21 cellular contexts compared by ENCODE assay signal in genomic region chr19:37994823-37995130, GRCh38.
"Had no signal": no experiment of that assay in that cellular context is flagged by ENCODE, and none has a peak within 500 bp of the region (broad histone marks: within the 10 kb centered on the region; RNA-seq: fewer than 3 reads in every experiment).

No MANE protein-coding gene starts in this region.

- H3K9me3 Mint-ChIP-seq: natural killer cell treated with Interleukin-12 subunit alpha and Interleukin-12 subunit beta and Interleukin-15 and Interleukin-18, amount 100 ng/mL, for 72 hours; neural progenitor cell; stimulated activated naive B cell treated with anti-CD40 and anti-IgM and Interleukin-4, amounts not matched to agents 10 μg/mL and 1 μg/mL and 100 μg/mL, for 72 hours; stimulated activated naive CD8-positive, alpha-beta T cell treated with anti-CD3 and anti-CD28 coated beads, Interleukin-15, amount 100 ng/mL, for 72 hours had no signal

- ATAC-seq: gastroesophageal sphincter; stimulated activated naive B cell treated with anti-CD40 and anti-IgM and Interleukin-4, amounts not matched to agents 10 μg/mL and 1 μg/mL and 100 μg/mL, for 72 hours; stimulated activated naive CD8-positive, alpha-beta T cell treated with anti-CD3 and anti-CD28 coated beads, Interleukin-15, amount 100 ng/mL, for 72 hours had no signal

- H3K27me3 ChIP-seq: colonic mucosa, esophagus squamous epithelium, gastroesophageal sphincter, neural progenitor cell, right lobe of liver, testis, transverse colon had no signal

- H3K4me3 ChIP-seq: colonic mucosa, esophagus squamous epithelium, gastroesophageal sphincter, neural progenitor cell, psoas muscle, right lobe of liver, testis, transverse colon had no signal

- H3K9me3 ChIP-seq: colonic mucosa, esophagus squamous epithelium, gastroesophageal sphincter, psoas muscle, right lobe of liver, testis, transverse colon had no signal

- H3K27ac Mint-ChIP-seq: natural killer cell treated with Interleukin-12 subunit alpha and Interleukin-12 subunit beta and Interleukin-15 and Interleukin-18, amount 100 ng/mL, for 72 hours; neural progenitor cell had no signal

- H3K4me3 Mint-ChIP-seq: natural killer cell treated with Interleukin-12 subunit alpha and Interleukin-12 subunit beta and Interleukin-15 and Interleukin-18, amount 100 ng/mL, for 72 hours; neural progenitor cell; stimulated activated naive B cell treated with anti-CD40 and anti-IgM and Interleukin-4, amounts not matched to agents 10 μg/mL and 1 μg/mL and 100 μg/mL, for 72 hours; stimulated activated naive CD8-positive, alpha-beta T cell treated with anti-CD3 and anti-CD28 coated beads, Interleukin-15, amount 100 ng/mL, for 72 hours had no signal

- H3K9ac ChIP-seq: neural progenitor cell, parathyroid adenoma had no signal

- H3K4me1 ChIP-seq: colonic mucosa, parathyroid adenoma, testis had no signal

- H2AFZ ChIP-seq: neural progenitor cell, parathyroid adenoma had no signal

- H3K27me3 Mint-ChIP-seq: natural killer cell treated with Interleukin-12 subunit alpha and Interleukin-12 subunit beta and Interleukin-15 and Interleukin-18, amount 100 ng/mL, for 72 hours; stimulated activated naive B cell treated with anti-CD40 and anti-IgM and Interleukin-4, amounts not matched to agents 10 μg/mL and 1 μg/mL and 100 μg/mL, for 72 hours; stimulated activated naive CD8-positive, alpha-beta T cell treated with anti-CD3 and anti-CD28 coated beads, Interleukin-15, amount 100 ng/mL, for 72 hours had no signal

- H3K27ac ChIP-seq: colonic mucosa, esophagus squamous epithelium, gastroesophageal sphincter, neural progenitor cell, parathyroid adenoma, psoas muscle, right lobe of liver, testis, transverse colon had no signal

- H3K36me3 ChIP-seq: colonic mucosa, esophagus squamous epithelium, gastroesophageal sphincter, neural progenitor cell, right lobe of liver, transverse colon had no signal

- H3K4me2 ChIP-seq: neural progenitor cell had no signal

- H3K36me3 Mint-ChIP-seq: natural killer cell treated with Interleukin-12 subunit alpha and Interleukin-12 subunit beta and Interleukin-15 and Interleukin-18, amount 100 ng/mL, for 72 hours; neural progenitor cell had no signal

- DNase-seq: colonic mucosa; dermis blood vessel endothelial cell; esophagus squamous epithelium; foreskin fibroblast; glutamatergic neuron; islet precursor cell; mesendoderm; occipital lobe; psoas muscle; retina; right lobe of liver; stimulated activated CD4-positive, alpha-beta T cell treated with anti-CD3 and anti-CD28 coated beads, Interleukin-4, amount 100 ng/mL, for 1 hour; stimulated activated CD8-positive, alpha-beta memory T cell treated with anti-CD3 and anti-CD28 coated beads, Interleukin-4, amount 100 ng/mL, for 48 hours; stimulated activated naive B cell treated with anti-CD40 and anti-IgM and Interleukin-4, amounts not matched to agents 10 μg/mL and 1 μg/mL and 100 μg/mL, for 72 hours; stimulated activated naive CD8-positive, alpha-beta T cell treated with anti-CD3 and anti-CD28 coated beads, Interleukin-15, amount 100 ng/mL, for 72 hours; testis; transverse colon had no signal
